9 cellular contexts compared by ENCODE assay signal in genomic region chr1:2258996-2259395, GRCh38. TPM values are rescaled to one million over a fixed set of nuclear protein-coding genes. Genes with fewer than 3 reads are reported as not detected.
DNase-seq lines count a peak whose midpoint lies in the region; ATAC-seq and TF ChIP-seq lines count a peak whose summit lies in the region.
"Had no signal": no experiment of that assay in that cellular context is flagged by ENCODE, and none has a peak within 500 bp of the region (broad histone marks: within the 10 kb centered on the region; RNA-seq: fewer than 3 reads in every experiment).

No MANE protein-coding gene starts in this region.

- no peak for TF ChIP-seq CTCF in omental fat pad (IDR thresholded peaks at IDR 0.05)

- H3K36me3 Mint-ChIP-seq in T-helper 2 cell treated with Interferon-gamma antibody and Interleukin-4, amounts not matched to agents 5 μg/mL and 100 μg/mL, for 36 hours (ENCODE audit: low read depth), result peaks cover 23% of the 10 kb centered on the region
- H3K36me3 Mint-ChIP-seq in memory B cell, result peaks cover 2% of the 10 kb centered on the region

- H3K9me3 Mint-ChIP-seq in T-helper 2 cell treated with Interferon-gamma antibody and Interleukin-4, amounts not matched to agents 5 μg/mL and 100 μg/mL, for 36 hours, result peaks cover 9% of the 10 kb centered on the region
- H3K9me3 Mint-ChIP-seq in memory B cell, result no peaks in the 10 kb centered on the region

- peaks cover 34% of the 10 kb centered on the region for H3K4me1 Mint-ChIP-seq in T-helper 2 cell treated with Interferon-gamma antibody and Interleukin-4, amounts not matched to agents 5 μg/mL and 100 μg/mL, for 36 hours (ENCODE audit: low read depth)
- peaks cover 32% of the 10 kb centered on the region for H3K4me1 Mint-ChIP-seq in memory B cell

- DNase-seq in T-helper 2 cell treated with Interferon-gamma antibody and Interleukin-4, amounts not matched to agents 5 μg/mL and 100 μg/mL, for 36 hours (ENCODE audit: low spot score), result peak; percentile 50
- DNase-seq in activated T-cell treated with anti-CD3 and anti-CD28 coated beads, Interleukin-2, amount 50 U/mL, for 48 hours, result peak; percentile 75 to 80
- DNase-seq in memory B cell (ENCODE audit: low spot score in 2 of 2) (peak; percentile 63 to 70), omental fat pad (ENCODE audit: low spot score) (no peak), cerebellar cortex (ENCODE audit: low spot score) (no peak), NCI-H2081 (lab: John Stamatoyannopoulos, UW) (no peak), HUDEP-2 (lab: John Stamatoyannopoulos, UW; ENCODE audit: unreplicated experiment in 76 of 76) (no peak)
- peak; percentile 54 for DNase-seq in stimulated activated naive CD4-positive, alpha-beta T cell treated with Interleukin-2 at 50 U/mL for 16 hours (lab: John Stamatoyannopoulos, UW)
- DNase-seq: NCI-H446 treated with DMSO at 0.1 percent for 48 hours had no signal

- H3K4me3 Mint-ChIP-seq in T-helper 2 cell treated with Interferon-gamma antibody and Interleukin-4, amounts not matched to agents 5 μg/mL and 100 μg/mL, for 36 hours, result peak overlapping the region; percentile 57
- H3K4me3 Mint-ChIP-seq in memory B cell, result no peak overlapping the region

- H3K27ac Mint-ChIP-seq in T-helper 2 cell treated with Interferon-gamma antibody and Interleukin-4, amounts not matched to agents 5 μg/mL and 100 μg/mL, for 36 hours, result peak overlapping the region; percentile 4
- H3K27ac Mint-ChIP-seq in memory B cell, result peak overlapping the region; percentile 83

- ATAC-seq in memory B cell (ENCODE audit: low read depth), result peak; percentile 43
- ATAC-seq in omental fat pad (ENCODE audit: low FRiP score), result no peak

- H3K27me3 Mint-ChIP-seq in T-helper 2 cell treated with Interferon-gamma antibody and Interleukin-4, amounts not matched to agents 5 μg/mL and 100 μg/mL, for 36 hours (ENCODE audit: low read depth), result no peaks in the 10 kb centered on the region
- no peaks in the 10 kb centered on the region for H3K27me3 Mint-ChIP-seq in memory B cell

RNA-seq across cellular contexts. Expression of gene SKI, which starts 30.9 kb away (rescaled TPM):
- 10 to 100 TPM; 35.3 to 54.0 (median 47.3) TPM for total RNA-seq in omental fat pad

Comparison
In these comparisons a context has a peak if more than half of its experiments do, and no peak if none do; other contexts are left out.
1. DNase-seq: peak in T-helper 2 cell treated with Interferon-gamma antibody and Interleukin-4, amounts not matched to agents 5 μg/mL and 100 μg/mL, for 36 hours (single experiment), activated T-cell treated with anti-CD3 and anti-CD28 coated beads, Interleukin-2, amount 50 U/mL, for 48 hours (2 of 2), memory B cell (2 of 2) and stimulated activated naive CD4-positive, alpha-beta T cell treated with Interleukin-2 at 50 U/mL for 16 hours (single experiment); none in omental fat pad (single experiment), cerebellar cortex (single experiment), NCI-H2081 (0 of 2) and HUDEP-2 (0 of 76).